Comparison of ENCODE assay signal across 24 cellular contexts in the genomic region with DNA sequence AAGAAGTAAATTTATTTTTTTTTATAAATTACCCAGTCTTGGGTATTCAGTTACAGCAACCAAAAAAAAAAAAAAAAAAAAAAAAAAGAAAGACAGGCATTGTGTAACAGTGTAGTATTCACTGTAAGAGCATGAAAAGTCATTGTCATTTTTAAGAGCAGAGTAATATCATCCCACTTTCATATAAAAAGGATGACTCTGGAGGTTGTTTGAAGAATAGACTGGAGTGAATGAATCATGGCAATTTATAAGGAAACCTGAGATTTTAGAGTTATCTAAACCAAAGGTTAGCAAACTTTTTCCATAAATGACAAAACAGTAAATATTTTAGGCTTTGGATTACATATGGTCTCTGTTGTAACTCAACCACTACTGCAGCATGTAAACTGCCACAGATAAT.
"Had no signal": no experiment of that assay in that cellular context is flagged by ENCODE, and none has a peak within 500 bp of the region (broad histone marks: within the 10 kb centered on the region; RNA-seq: fewer than 3 reads in every experiment).

No MANE protein-coding gene starts in this region.

- H3K27ac ChIP-seq: esophagus squamous epithelium, gastroesophageal sphincter, pancreas, psoas muscle, right atrium auricular region, transverse colon, WERI-Rb-1 had no signal

- H3K27me3 ChIP-seq: esophagus squamous epithelium, gastroesophageal sphincter, right atrium auricular region, transverse colon had no signal

- H3K4me1 ChIP-seq: esophagus squamous epithelium, gastroesophageal sphincter, pancreas, psoas muscle, right atrium auricular region, transverse colon had no signal

- H3K4me3 ChIP-seq: esophagus squamous epithelium, gastroesophageal sphincter, pancreas, psoas muscle, right atrium auricular region, transverse colon had no signal

- ATAC-seq: activated CD4-positive, CD25-positive, alpha-beta regulatory T cell treated with anti-CD3 and anti-CD28 coated beads, Interleukin-2, amount 50 U/mL, for 24 hours; activated naive CD8-positive, alpha-beta T cell treated with anti-CD3 and anti-CD28 coated beads, Interleukin-2, amount 50 U/mL, for 24 hours; activated T-cell treated with anti-CD3 and anti-CD28 coated beads, Interleukin-2, amount 50 U/mL, for 4 hours; gastroesophageal sphincter; left colon; naive thymus-derived CD8-positive, alpha-beta T cell; psoas muscle; T-helper 17 cell had no signal

- DNase-seq: activated CD4-positive, alpha-beta memory T cell treated with anti-CD3 and anti-CD28 coated beads, Interleukin-2, amount 10 ng/mL, durations not matched to agents 7 days and 5 days; activated CD4-positive, alpha-beta T cell treated with anti-CD3 and anti-CD28 coated beads, Interleukin-2, amount 10 ng/mL, durations not matched to agents 24 days and 14 days; activated naive CD8-positive, alpha-beta T cell treated with anti-CD3 and anti-CD28 coated beads, Interleukin-2, amount 50 U/mL, for 24 hours; activated T-cell treated with anti-CD3 and anti-CD28 coated beads, Interleukin-2, amount 50 U/mL, for 4 hours; dermis blood vessel endothelial cell; effector CD4-positive, alpha-beta T cell; esophagus squamous epithelium; hippocampal formation; immature natural killer cell; kidney; left colon; naive thymus-derived CD8-positive, alpha-beta T cell; nucleus accumbens; pancreas; psoas muscle; stimulated activated CD4-positive, alpha-beta T cell treated with anti-CD3 and anti-CD28 coated beads, Interleukin-2, amount 100 ng/mL, for 48 hours; stimulated activated naive CD4-positive, alpha-beta T cell treated with Interleukin-2 at 50 U/mL for 16 hours; T-helper 17 cell; T1000; transverse colon; WERI-Rb-1 had no signal

- H3K36me3 ChIP-seq: esophagus squamous epithelium, gastroesophageal sphincter, pancreas, right atrium auricular region, transverse colon, WERI-Rb-1 had no signal

- H3K9me3 ChIP-seq: esophagus squamous epithelium, gastroesophageal sphincter, pancreas, psoas muscle, right atrium auricular region, transverse colon had no signal
